ENCODE assay signal across 20 cellular contexts in genomic region chr10:114027041-114027394, GRCh38. TPM values are rescaled to one million over a fixed set of nuclear protein-coding genes. Genes with fewer than 3 reads are reported as not detected.
A peak's percentile ranks its signal among the peaks of the same experiment; 100 is the strongest.
DNase-seq lines count a peak whose midpoint lies in the region; ATAC-seq and TF ChIP-seq lines count a peak whose summit lies in the region.
"Had no signal": no experiment of that assay in that cellular context is flagged by ENCODE, and none has a peak within 500 bp of the region (broad histone marks: within the 10 kb centered on the region; RNA-seq: fewer than 3 reads in every experiment).

No MANE protein-coding gene starts in this region.

- TF ChIP-seq CTCF in left lung (IDR thresholded peaks at IDR 0.05) (no peak), suprapubic skin (IDR thresholded peaks at IDR 0.05) (no peak)

- no peak for TF ChIP-seq POLR2A in suprapubic skin (IDR thresholded peaks at IDR 0.05)

- peaks cover 16 to 36% (median 32%) of the 10 kb centered on the region in 7 donors for H3K4me1 Mint-ChIP-seq in naive thymus-derived CD4-positive, alpha-beta T cell

- DNase-seq in GM23248 = no peak
- DNase-seq in SJSA1 (ENCODE audit: low read depth in 1 of 2, low spot score in 2 of 2) = no peak
- DNase-seq in left lung = no peak
- no peak for DNase-seq in suprapubic skin (ENCODE audit: low spot score in 2 of 2)
- DNase-seq in activated gamma-delta T cell treated with Interleukin-2 at 50 U/mL for 16 hours = no peak
- no peak for DNase-seq in activated CD8-positive, alpha-beta memory T cell treated with anti-CD3 and anti-CD28 coated beads, Interleukin-2, amount 50 U/mL, for 4 hours
- DNase-seq in naive thymus-derived CD4-positive, alpha-beta T cell = no peak
- DNase-seq: activated naive CD4-positive, alpha-beta T cell treated with anti-CD3 and anti-CD28 coated beads, Interleukin-2, amount 10 ng/mL, durations not matched to agents 7 days and 5 days; activated T-cell treated with anti-CD3 and anti-CD28 coated beads, Interleukin-2, amount 50 U/mL, for 72 hours; amygdala; CD8-positive, alpha-beta T cell; central memory CD4-positive, alpha-beta T cell; dorsolateral prefrontal cortex; erythroblast; naive thymus-derived CD8-positive, alpha-beta T cell; NCI-H187 treated with DMSO at 0.1 percent for 48 hours; NCI-H748 treated with DMSO at 0.1 percent for 48 hours; right lobe of liver; Right ventricle myocardium superior had no signal

- no peaks in the 10 kb centered on the region for H3K79me2 ChIP-seq in GM23248 (ENCODE audit: insufficient read depth)

- intact Hi-C loops in left lung (cut with DNase I) = no loop called here
- intact Hi-C loops in naive thymus-derived CD4-positive, alpha-beta T cell (cut with micrococcal nuclease) = no loop called here

- TF ChIP-seq EP300 in suprapubic skin (IDR thresholded peaks at IDR 0.05) = no peak

- H3K27me3 Mint-ChIP-seq in naive thymus-derived CD4-positive, alpha-beta T cell = peaks cover 22 to 54% (median 39%) of the 10 kb centered on the region in 5 donors

- H3K27ac ChIP-seq in GM23248 (no peak overlapping the region), SJSA1 (peak overlapping the region; percentile 94), left lung (peak overlapping the region in 1 of 2 donors; percentile 64), suprapubic skin (peak overlapping the region; percentile 45)
- H3K27ac ChIP-seq in naive thymus-derived CD4-positive, alpha-beta T cell (ENCODE audit: low read depth, low read length) = no peak overlapping the region
- H3K27ac ChIP-seq: right lobe of liver had no signal

- in situ Hi-C loops in GM23248 (cut with MboI) = no loop called here

- peak overlapping the region; percentile 48; the same call in 1 of the 2 replicates for H2AFZ ChIP-seq in GM23248

- H3K27me3 ChIP-seq in GM23248 (replicated peaks; ENCODE audit: insufficient read depth) (peaks cover 2% of the 10 kb centered on the region), SJSA1 (replicated peaks) (no peaks in the 10 kb centered on the region), left lung (no peaks in the 10 kb centered on the region), suprapubic skin (no peaks in the 10 kb centered on the region)
- H3K27me3 ChIP-seq in naive thymus-derived CD4-positive, alpha-beta T cell (ENCODE audit: control insufficient read depth in 2 of 2, insufficient read depth in 2 of 2, low read length in 2 of 2) = no peaks in the 10 kb centered on the region
- H3K27me3 ChIP-seq: dorsolateral prefrontal cortex, right lobe of liver had no signal

- no peaks in the 10 kb centered on the region for H4K20me1 ChIP-seq in GM23248 (ENCODE audit: insufficient read depth)

- 54 to 60% methylated on average over 2 of the region's 2 CpGs for WGBS in GM23248 (ENCODE audit: low coverage in 1 of 2, low lambda C conversion rate in 2 of 2, missing lambda C conversion rate in 2 of 2), 2 experiments
- WGBS in suprapubic skin = 79% methylated on average over 2 of the region's 2 CpGs

- ATAC-seq in left lung = peak; percentile 26
- no peak for ATAC-seq in naive thymus-derived CD4-positive, alpha-beta T cell
- ATAC-seq: activated T-cell treated with anti-CD3 and anti-CD28 coated beads, Interleukin-2, amount 50 U/mL, for 72 hours; CD8-positive, alpha-beta T cell; naive thymus-derived CD8-positive, alpha-beta T cell; right lobe of liver had no signal

- POLR2A ChIA-PET in naive thymus-derived CD4-positive, alpha-beta T cell (lab: Charles Lee) = no interaction called here

- no peak overlapping the region for H3K4me3 Mint-ChIP-seq in naive thymus-derived CD4-positive, alpha-beta T cell
- H3K4me3 Mint-ChIP-seq: activated naive CD4-positive, alpha-beta T cell treated with anti-CD3 and anti-CD28 coated beads, Interleukin-2, amount 10 ng/mL, durations not matched to agents 7 days and 5 days; activated T-cell treated with anti-CD3 and anti-CD28 coated beads, Interleukin-2, amount 50 U/mL, for 72 hours; CD8-positive, alpha-beta T cell; naive thymus-derived CD8-positive, alpha-beta T cell had no signal

- peaks cover 0 to 2% (median 0%) of the 10 kb centered on the region in 5 donors for H3K36me3 Mint-ChIP-seq in naive thymus-derived CD4-positive, alpha-beta T cell
- H3K36me3 Mint-ChIP-seq: CD8-positive, alpha-beta T cell; naive thymus-derived CD8-positive, alpha-beta T cell had no signal

- peaks cover 0 to 3% (median 0%) of the 10 kb centered on the region in 11 donors for H3K9me3 Mint-ChIP-seq in naive thymus-derived CD4-positive, alpha-beta T cell
- H3K9me3 Mint-ChIP-seq: activated naive CD4-positive, alpha-beta T cell treated with anti-CD3 and anti-CD28 coated beads, Interleukin-2, amount 10 ng/mL, durations not matched to agents 7 days and 5 days; activated T-cell treated with anti-CD3 and anti-CD28 coated beads, Interleukin-2, amount 50 U/mL, for 72 hours; CD8-positive, alpha-beta T cell; naive thymus-derived CD8-positive, alpha-beta T cell had no signal

- no peaks in the 10 kb centered on the region for H3K9me2 ChIP-seq in GM23248 (ENCODE audit: insufficient read depth)

- peak overlapping the region; percentile 17; the same call in 1 of the 2 replicates for H3K4me3 ChIP-seq in GM23248
- H3K4me3 ChIP-seq in SJSA1 = no peak overlapping the region
- no peak overlapping the region for H3K4me3 ChIP-seq in left lung
- no peak overlapping the region for H3K4me3 ChIP-seq in suprapubic skin
- no peak overlapping the region for H3K4me3 ChIP-seq in naive thymus-derived CD4-positive, alpha-beta T cell (ENCODE audit: low read length)
- H3K4me3 ChIP-seq: dorsolateral prefrontal cortex, lung, right lobe of liver had no signal

- H3K36me3 ChIP-seq in GM23248 (ENCODE audit: low read depth) (no peaks in the 10 kb centered on the region), SJSA1 (no peaks in the 10 kb centered on the region), left lung (no peaks in the 10 kb centered on the region), suprapubic skin (no peaks in the 10 kb centered on the region)
- no peaks in the 10 kb centered on the region for H3K36me3 ChIP-seq in naive thymus-derived CD4-positive, alpha-beta T cell (ENCODE audit: control insufficient read depth in 2 of 3, insufficient read depth in 3 of 3, low read length in 3 of 3)
- H3K36me3 ChIP-seq: right lobe of liver had no signal

- H3K9me3 ChIP-seq in GM23248 (ENCODE audit: low read depth) = no peaks in the 10 kb centered on the region
- no peaks in the 10 kb centered on the region for H3K9me3 ChIP-seq in SJSA1 (replicated peaks)
- H3K9me3 ChIP-seq in left lung = no peaks in the 10 kb centered on the region
- H3K9me3 ChIP-seq in suprapubic skin = no peaks in the 10 kb centered on the region
- no peaks in the 10 kb centered on the region for H3K9me3 ChIP-seq in naive thymus-derived CD4-positive, alpha-beta T cell (ENCODE audit: control insufficient read depth in 2 of 3, low read length in 3 of 3)
- H3K9me3 ChIP-seq: right lobe of liver had no signal

- CTCF ChIA-PET in naive thymus-derived CD4-positive, alpha-beta T cell (lab: Charles Lee) = no interaction called here

- peak overlapping the region; percentile 58 for H3K4me2 ChIP-seq in GM23248 (ENCODE audit: unreplicated experiment)

- H3K27ac Mint-ChIP-seq in naive thymus-derived CD4-positive, alpha-beta T cell = no peak overlapping the region
- H3K27ac Mint-ChIP-seq: activated naive CD4-positive, alpha-beta T cell treated with anti-CD3 and anti-CD28 coated beads, Interleukin-2, amount 10 ng/mL, durations not matched to agents 7 days and 5 days; activated T-cell treated with anti-CD3 and anti-CD28 coated beads, Interleukin-2, amount 50 U/mL, for 72 hours; CD8-positive, alpha-beta T cell had no signal

- no peak overlapping the region for H3K9ac ChIP-seq in GM23248

- H3K4me1 ChIP-seq in GM23248 (ENCODE audit: insufficient read depth) = peaks cover 26% of the 10 kb centered on the region
- H3K4me1 ChIP-seq in SJSA1 (replicated peaks) = peaks cover 43% of the 10 kb centered on the region
- H3K4me1 ChIP-seq in left lung = peaks cover 6 to 51% of the 10 kb centered on the region in 2 donors
- H3K4me1 ChIP-seq in suprapubic skin = peaks cover 39% of the 10 kb centered on the region
- peaks cover 7 to 13% of the 10 kb centered on the region in 2 donors for H3K4me1 ChIP-seq in naive thymus-derived CD4-positive, alpha-beta T cell (ENCODE audit: control insufficient read depth in 2 of 2, insufficient read depth in 2 of 2, low read length in 2 of 2)
- H3K4me1 ChIP-seq: right lobe of liver had no signal

- peaks cover 15% of the 10 kb centered on the region; the same call in 1 of the 2 replicates for H3F3A ChIP-seq in GM23248 (ENCODE audit: insufficient read depth)

RNA-seq across cellular contexts. Expression of gene ADRB1, which starts 16.6 kb away (rescaled TPM):
- not detected in 2 replicates for total RNA-seq in GM23248 (2014; rRNA removed; shearing (Covaris generic))
- not detected in 2 replicates for polyA plus RNA-seq in GM23248 (2016; fragmentation: Nextera tagmentation; extraction: Ambion mirVana)
- 1.3 and 1.4 TPM in 2 replicates for total RNA-seq in SJSA1 (2014; rRNA removed; shearing (Covaris generic))
- total RNA-seq in left lung = 10 to 100 TPM; 11.7 to 15.4 TPM
- total RNA-seq in suprapubic skin = 1 to 10 TPM in 3 of 4 donors, under 1 TPM in 1; 0.56 to 1.4 (median 1.1) TPM
- under 1 TPM in 2 of 5 experiments, not detected in 3; 0.29 to 0.64 TPM for total RNA-seq in naive thymus-derived CD4-positive, alpha-beta T cell
- polyA plus RNA-seq in naive thymus-derived CD4-positive, alpha-beta T cell = not detected
- total RNA-seq: activated T-cell treated with anti-CD3 and anti-CD28 coated beads, Interleukin-2, amount 50 U/mL, for 72 hours; naive thymus-derived CD8-positive, alpha-beta T cell had no signal

Comparison
In these comparisons a context has a peak if more than half of its experiments do, and no peak if none do; other contexts are left out.
1. H3K27ac ChIP-seq: peak in SJSA1 (single experiment) and suprapubic skin (single experiment); none in GM23248 (single experiment) and naive thymus-derived CD4-positive, alpha-beta T cell (single experiment).